Comparison of ENCODE assay signal across 9 cellular contexts in genomic region chr18:64409511-64409910, GRCh38.
DNase-seq lines count a peak whose midpoint lies in the region; ATAC-seq and TF ChIP-seq lines count a peak whose summit lies in the region.
"Had no signal": no experiment of that assay in that cellular context is flagged by ENCODE, and none has a peak within 500 bp of the region (broad histone marks: within the 10 kb centered on the region; RNA-seq: fewer than 3 reads in every experiment).

No MANE protein-coding gene starts in this region.

- peak; percentile 72 for ATAC-seq in GM18511 (IDR thresholded peaks at IDR 0.05; ENCODE audit: unreplicated experiment)
- ATAC-seq in HG03439 (IDR thresholded peaks at IDR 0.05; ENCODE audit: unreplicated experiment): peak; percentile 64

- peaks cover 9% of the 10 kb centered on the region for H3K4me1 Mint-ChIP-seq in nephron progenitor cell
- H3K4me1 Mint-ChIP-seq in activated CD4-positive, alpha-beta memory T cell treated with anti-CD3 and anti-CD28 coated beads, Interleukin-2, amount 10 ng/mL, durations not matched to agents 7 days and 5 days: no peaks in the 10 kb centered on the region
- H3K4me1 Mint-ChIP-seq: activated naive CD4-positive, alpha-beta T cell treated with anti-CD3 and anti-CD28 coated beads, Interleukin-2, amount 50 U/mL, for 24 hours had no signal

- POLR2A ChIA-PET in activated CD4-positive, alpha-beta memory T cell treated with anti-CD3 and anti-CD28 coated beads, Interleukin-2, amount 10 ng/mL, durations not matched to agents 7 days and 5 days (lab: Charles Lee): no interaction called here

- no peaks in the 10 kb centered on the region for H3K27me3 Mint-ChIP-seq in nephron progenitor cell (ENCODE audit: low read depth, poor library complexity)
- H3K27me3 Mint-ChIP-seq in activated CD4-positive, alpha-beta memory T cell treated with anti-CD3 and anti-CD28 coated beads, Interleukin-2, amount 10 ng/mL, durations not matched to agents 7 days and 5 days: no peaks in the 10 kb centered on the region
- H3K27me3 Mint-ChIP-seq: activated naive CD4-positive, alpha-beta T cell treated with anti-CD3 and anti-CD28 coated beads, Interleukin-2, amount 50 U/mL, for 24 hours had no signal

- CTCF ChIA-PET in activated CD4-positive, alpha-beta memory T cell treated with anti-CD3 and anti-CD28 coated beads, Interleukin-2, amount 10 ng/mL, durations not matched to agents 7 days and 5 days (lab: Charles Lee): interaction anchor here (1.2 kb wide), 1 partner anchor 369 kb away, joined by 3 read pairs; no protein-coding TSS in a partner anchor

- peak; percentile 52 for TF ChIP-seq CTCF in nephron progenitor cell (IDR thresholded peaks at IDR 0.05)

- no peaks in the 10 kb centered on the region for H3K36me3 Mint-ChIP-seq in nephron progenitor cell (ENCODE audit: low read depth)
- no peaks in the 10 kb centered on the region for H3K36me3 Mint-ChIP-seq in activated CD4-positive, alpha-beta memory T cell treated with anti-CD3 and anti-CD28 coated beads, Interleukin-2, amount 10 ng/mL, durations not matched to agents 7 days and 5 days (ENCODE audit: low read depth)
- H3K36me3 Mint-ChIP-seq: activated naive CD4-positive, alpha-beta T cell treated with anti-CD3 and anti-CD28 coated beads, Interleukin-2, amount 50 U/mL, for 24 hours had no signal

- peaks cover 3% of the 10 kb centered on the region for H3K9me3 Mint-ChIP-seq in nephron progenitor cell
- H3K9me3 Mint-ChIP-seq in activated CD4-positive, alpha-beta memory T cell treated with anti-CD3 and anti-CD28 coated beads, Interleukin-2, amount 10 ng/mL, durations not matched to agents 7 days and 5 days: no peaks in the 10 kb centered on the region

- no peak overlapping the region for H3K27ac ChIP-seq in caudate nucleus (ENCODE audit: low read depth, low read length)

- H3K27ac Mint-ChIP-seq in nephron progenitor cell: no peak overlapping the region
- H3K27ac Mint-ChIP-seq in activated CD4-positive, alpha-beta memory T cell treated with anti-CD3 and anti-CD28 coated beads, Interleukin-2, amount 10 ng/mL, durations not matched to agents 7 days and 5 days: no peak overlapping the region
- H3K27ac Mint-ChIP-seq: activated naive CD4-positive, alpha-beta T cell treated with anti-CD3 and anti-CD28 coated beads, Interleukin-2, amount 50 U/mL, for 24 hours had no signal

- DNase-seq in SW480 (ENCODE audit: low spot score) (peak; percentile 3), nephron progenitor cell (peak; percentile 4), caudate nucleus (lab: John Stamatoyannopoulos, UW) (no peak), NCI-H226 (no peak)
- DNase-seq in activated CD4-positive, alpha-beta memory T cell treated with anti-CD3 and anti-CD28 coated beads, Interleukin-2, amount 10 ng/mL, durations not matched to agents 7 days and 5 days: no peak
- DNase-seq: posterior cingulate gyrus had no signal

- H3K4me3 Mint-ChIP-seq in nephron progenitor cell: no peak overlapping the region
- H3K4me3 Mint-ChIP-seq in activated CD4-positive, alpha-beta memory T cell treated with anti-CD3 and anti-CD28 coated beads, Interleukin-2, amount 10 ng/mL, durations not matched to agents 7 days and 5 days: no peak overlapping the region
- H3K4me3 Mint-ChIP-seq: activated naive CD4-positive, alpha-beta T cell treated with anti-CD3 and anti-CD28 coated beads, Interleukin-2, amount 50 U/mL, for 24 hours had no signal

Comparison
In these comparisons a context has a peak if more than half of its experiments do, and no peak if none do; other contexts are left out.
1. DNase-seq: peak in SW480 (single experiment) and nephron progenitor cell (single experiment); none in caudate nucleus (0 of 61), NCI-H226 (single experiment) and activated CD4-positive, alpha-beta memory T cell treated with anti-CD3 and anti-CD28 coated beads, Interleukin-2, amount 10 ng/mL, durations not matched to agents 7 days and 5 days (single experiment).